Comparison of ENCODE assay signal across 8 cellular contexts in the genomic region with DNA sequence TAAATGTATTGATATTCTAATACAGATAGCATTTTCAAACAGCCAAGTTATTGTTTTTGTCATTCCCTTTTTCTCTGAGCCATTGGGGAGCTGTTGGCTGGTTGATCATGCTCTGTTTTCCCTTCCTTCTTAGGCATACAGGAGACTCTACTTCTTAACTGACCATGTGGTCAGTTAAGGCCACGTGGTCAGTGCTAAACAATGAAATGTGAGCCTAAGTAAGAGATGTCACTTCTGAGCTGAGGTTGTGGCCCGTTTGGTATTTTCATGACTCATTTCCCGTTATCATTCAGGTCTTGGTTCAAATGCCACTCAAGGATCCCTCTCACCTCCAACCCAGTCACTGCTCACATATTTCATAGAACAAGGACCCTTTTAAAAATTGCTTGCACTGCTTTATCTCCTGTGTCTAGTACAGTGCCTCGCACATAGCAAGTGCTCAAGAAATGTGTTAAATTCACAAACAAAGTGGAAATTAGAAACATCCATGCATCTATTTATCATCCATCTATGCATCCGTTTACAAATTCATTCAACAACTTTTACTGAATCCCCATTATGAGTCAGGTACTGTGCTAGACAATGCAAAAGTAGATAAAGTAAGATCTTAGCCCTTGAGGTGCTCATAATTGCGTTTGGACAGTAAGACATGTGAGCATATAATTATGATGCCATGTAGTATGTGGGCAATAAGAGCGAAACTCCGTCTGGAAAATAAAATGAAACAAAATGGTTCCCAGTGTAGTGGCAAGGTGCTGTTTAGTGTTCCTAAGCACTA. TPM values are rescaled to one million over a fixed set of nuclear protein-coding genes. Genes with fewer than 3 reads are reported as not detected.
DNase-seq lines count a peak whose midpoint lies in the region; ATAC-seq, FAIRE-seq and TF ChIP-seq lines count a peak whose summit lies in the region.

No MANE protein-coding gene starts in this region.

- intact Hi-C loops in cardiac septum (cut with DNase I): no loop called here

- dilution Hi-C loops in keratinocyte (cut with MboI; ENCODE audit: extremely low pct_ligation_motif_present, low sequenced_read_pairs): no loop called here

- H3K9me3 ChIP-seq in keratinocyte (ENCODE audit: control insufficient read depth, low read depth, low read length): no peaks in the 10 kb centered on the region
- no peaks in the 10 kb centered on the region for H3K9me3 ChIP-seq in effector memory CD4-positive, alpha-beta T cell (ENCODE audit: control insufficient read depth, low read length)

- H2AFZ ChIP-seq in keratinocyte (ENCODE audit: control insufficient read depth, low read length): peak overlapping the region; percentile 15

- H3K27me3 ChIP-seq in keratinocyte (ENCODE audit: control insufficient read depth, extremely low read depth, insufficient read depth, low read length): no peaks in the 10 kb centered on the region
- H3K27me3 ChIP-seq in effector memory CD4-positive, alpha-beta T cell (replicated peaks; ENCODE audit: control insufficient read depth, insufficient read depth, low read length, poor library complexity, severe bottlenecking): no peaks in the 10 kb centered on the region

- no peak overlapping the region for H3K9ac ChIP-seq in keratinocyte (ENCODE audit: control insufficient read depth, extremely low read depth, insufficient read depth, low read length)

- no peak overlapping the region for H3K4me3 ChIP-seq in keratinocyte (ENCODE audit: control insufficient read depth in 2 of 3, extremely low read depth in 1 of 3, insufficient read depth in 2 of 3, low read depth in 1 of 3, low read length in 3 of 3)
- no peak overlapping the region for H3K4me3 ChIP-seq in effector memory CD4-positive, alpha-beta T cell (ENCODE audit: insufficient read depth, low read depth, low read length, poor library complexity, severe bottlenecking)

- H3K36me3 ChIP-seq in keratinocyte (ENCODE audit: control insufficient read depth in 2 of 2, extremely low read depth in 1 of 2, insufficient read depth in 2 of 2, low read length in 2 of 2): no peaks in the 10 kb centered on the region
- no peaks in the 10 kb centered on the region for H3K36me3 ChIP-seq in effector memory CD4-positive, alpha-beta T cell (ENCODE audit: control insufficient read depth, insufficient read depth, low read length)

- FAIRE-seq in GM12892 (lab: Jason Lieb, UNC) (peak; percentile 92), keratinocyte (lab: Jason Lieb, UNC) (no peak)

- H4K20me1 ChIP-seq in keratinocyte (ENCODE audit: control insufficient read depth, extremely low read depth, insufficient read depth, low read length): no peaks in the 10 kb centered on the region

- no peak for TF ChIP-seq POLR2A in GM12892 (IDR thresholded peaks at IDR 0.05; ENCODE audit: low read depth, low read length)

- ATAC-seq in HG02852 (IDR thresholded peaks at IDR 0.05; ENCODE audit: unreplicated experiment) (peak; percentile 62), GM18519 (IDR thresholded peaks at IDR 0.05; ENCODE audit: low FRiP score, unreplicated experiment) (no peak)

- no peak overlapping the region for H3K4me2 ChIP-seq in keratinocyte (ENCODE audit: control insufficient read depth, extremely low read depth, insufficient read depth, low read depth, low read length)

- no peaks in the 10 kb centered on the region for H3K79me2 ChIP-seq in keratinocyte (ENCODE audit: control insufficient read depth, insufficient read depth, low read length)

- no peaks in the 10 kb centered on the region for H3K9me1 ChIP-seq in keratinocyte (ENCODE audit: control insufficient read depth, extremely low read depth, insufficient read depth, low read length)

- no peak overlapping the region for H3K27ac ChIP-seq in keratinocyte (ENCODE audit: control insufficient read depth, insufficient read depth, low read length)
- no peak overlapping the region for H3K27ac ChIP-seq in effector memory CD4-positive, alpha-beta T cell (ENCODE audit: insufficient read depth, low read length, poor library complexity, severe bottlenecking)

- peaks cover 5% of the 10 kb centered on the region for H3K4me1 ChIP-seq in keratinocyte (ENCODE audit: control insufficient read depth, extremely low read depth, insufficient read depth, low read length)
- H3K4me1 ChIP-seq in effector memory CD4-positive, alpha-beta T cell (ENCODE audit: control insufficient read depth, insufficient read depth, low read length, poor library complexity, severe bottlenecking): no peaks in the 10 kb centered on the region

- no peak for TF ChIP-seq CTCF in keratinocyte (optimal IDR thresholded peaks at IDR 0.05 in 1 of 3, IDR thresholded peaks at IDR 0.05 in 1 of 3, conservative IDR thresholded peaks at IDR 0.05 in 1 of 3; ENCODE audit: extremely low read depth in 1 of 3, insufficient read depth in 2 of 3, low read length in 3 of 3)

- DNase-seq in GM12892 (ENCODE audit: insufficient read length) (no peak), SW 1271 (lab: John Stamatoyannopoulos, UW) (peak; percentile 60 to 91), keratinocyte (ENCODE audit: low read depth, low spot score) (no peak), NCI-H1436 treated with DMSO at 0.1 percent for 48 hours (lab: John Stamatoyannopoulos, UW) (no peak), cardiac septum (ENCODE audit: low spot score) (no peak)
- no peak for DNase-seq in effector memory CD4-positive, alpha-beta T cell

RNA-seq across cellular contexts. Expression of a gene that starts 50.7 kb away (rescaled TPM):
- polyA plus RNA-seq in GM12892 (2012; ENCODE audit: missing spikeins): 27.5 TPM
- 3.2 to 8.9 TPM (median 7.1 TPM) in 3 replicates for polyA plus RNA-seq in keratinocyte
- polyA plus RNA-seq in keratinocyte (2011; ENCODE audit: low read depth): 5.4 TPM
- polyA plus RNA-seq in keratinocyte (2011; cell fraction: cytosol; rRNA removed): 1.9 and 4.0 TPM in 2 replicates
- polyA plus RNA-seq in keratinocyte (2011; cell fraction: nucleus; rRNA removed): 4.1 and 5.0 TPM in 2 replicates
- polyA plus RNA-seq in keratinocyte (2012; ENCODE audit: low replicate concordance): 4.8 and 18.1 TPM in 2 replicates
- polyA minus RNA-seq in keratinocyte: 3.7 to 28.2 TPM (median 25.4 TPM) in 3 replicates
- 28.2 TPM for polyA minus RNA-seq in keratinocyte (2011; cell fraction: cytosol; rRNA and poly(A)+ RNA removed)
- 9.8 and 20.2 TPM in 2 replicates for polyA minus RNA-seq in keratinocyte (2011; cell fraction: nucleus; rRNA and poly(A)+ RNA removed)
- 20.1 TPM for total RNA-seq in cardiac septum

Comparison
In these comparisons a context has a peak if more than half of its experiments do, and no peak if none do; other contexts are left out.
1. DNase-seq: peak in SW 1271 (2 of 2); none in GM12892 (single experiment), keratinocyte (single experiment), effector memory CD4-positive, alpha-beta T cell (0 of 3), NCI-H1436 treated with DMSO at 0.1 percent for 48 hours (single experiment) and cardiac septum (single experiment).